In genomic region chr15:66937588-66937987, GRCh38 we compare ENCODE assay signal across 19 cellular contexts.
DNase-seq lines count a peak whose midpoint lies in the region; ATAC-seq and TF ChIP-seq lines count a peak whose summit lies in the region.
"Had no signal": no experiment of that assay in that cellular context is flagged by ENCODE, and none has a peak within 500 bp of the region (broad histone marks: within the 10 kb centered on the region; RNA-seq: fewer than 3 reads in every experiment).

No MANE protein-coding gene starts in this region.

- H3K4me3 Mint-ChIP-seq in endodermal cell = no peak overlapping the region
- H3K4me3 Mint-ChIP-seq: B cell; CD4-positive, CD25-positive, alpha-beta regulatory T cell; CD8-positive, alpha-beta T cell; GM23338; H9 had no signal

- TF ChIP-seq POLR2A in heart left ventricle (IDR thresholded peaks at IDR 0.05) (no peak), transverse colon (IDR thresholded peaks at IDR 0.05) (no peak)

- no peak for ATAC-seq in heart left ventricle
- ATAC-seq in HG02973 (IDR thresholded peaks at IDR 0.05; ENCODE audit: unreplicated experiment) = no peak
- no peak for ATAC-seq in GM21717 (IDR thresholded peaks at IDR 0.05; ENCODE audit: unreplicated experiment)
- ATAC-seq: CD8-positive, alpha-beta T cell; GM23338; HCT116 had no signal

- H3K4me1 Mint-ChIP-seq in endodermal cell = peaks cover 4% of the 10 kb centered on the region
- H3K4me1 Mint-ChIP-seq: B cell; CD4-positive, CD25-positive, alpha-beta regulatory T cell had no signal

- in situ Hi-C loops in transverse colon (cut with MboI; ENCODE audit: low pct_ligation_motif_present in 1 of 4, low pct_unique_long_range_greater_than_20kb in 1 of 4, low sequenced_read_pairs in 3 of 4) = loop anchor here in 1 of 4 donors (25.0 kb wide), 2 partner anchors 500 to 900 kb away; partner anchors contain the start of genes RNU6-1 and SKOR1

- H3K27ac ChIP-seq in heart left ventricle (no peak overlapping the region), HL-60 (replicated peaks) (peak overlapping the region; percentile 39), endodermal cell (ENCODE audit: low read depth, low read length) (no peak overlapping the region), transverse colon (no peak overlapping the region)
- H3K27ac ChIP-seq: 22Rv1, BLaER1, C4-2B had no signal

- peaks cover 18% of the 10 kb centered on the region for H3K36me3 Mint-ChIP-seq in endodermal cell (ENCODE audit: low read depth)
- H3K36me3 Mint-ChIP-seq: CD4-positive, CD25-positive, alpha-beta regulatory T cell; CD8-positive, alpha-beta T cell had no signal

- peaks cover 42% of the 10 kb centered on the region for H3K9me3 Mint-ChIP-seq in endodermal cell
- H3K9me3 Mint-ChIP-seq: CD8-positive, alpha-beta T cell had no signal

- no peak overlapping the region for H3K27ac Mint-ChIP-seq in endodermal cell
- H3K27ac Mint-ChIP-seq: B cell; CD4-positive, CD25-positive, alpha-beta regulatory T cell; CD8-positive, alpha-beta T cell; GM23338; H9 had no signal

- H3K4me1 ChIP-seq in heart left ventricle = peaks cover 0 to 28% (median 11%) of the 10 kb centered on the region in 12 donors
- no peaks in the 10 kb centered on the region for H3K4me1 ChIP-seq in endodermal cell (ENCODE audit: control insufficient read depth, insufficient read depth, low read length)
- H3K4me1 ChIP-seq in transverse colon = peaks cover 0 to 5% (median 2%) of the 10 kb centered on the region in 4 donors

- peaks cover 8% of the 10 kb centered on the region for H3K27me3 Mint-ChIP-seq in endodermal cell (ENCODE audit: insufficient read depth)
- H3K27me3 Mint-ChIP-seq: CD4-positive, CD25-positive, alpha-beta regulatory T cell had no signal

- H3K9ac ChIP-seq in endodermal cell (ENCODE audit: extremely low read depth, low read length, poor library complexity, severe bottlenecking) = no peak overlapping the region
- H3K9ac ChIP-seq: BLaER1 had no signal

- H3K27me3 ChIP-seq in heart left ventricle (no peaks in the 10 kb centered on the region), HL-60 (ENCODE audit: insufficient read depth, poor library complexity, severe bottlenecking) (no peaks in the 10 kb centered on the region), endodermal cell (ENCODE audit: control insufficient read depth, insufficient read depth, low read length, poor library complexity, severe bottlenecking) (no peaks in the 10 kb centered on the region), transverse colon (no peaks in the 10 kb centered on the region)
- H3K27me3 ChIP-seq: BLaER1 had no signal

- H3K4me3 ChIP-seq in heart left ventricle (no peak overlapping the region), HL-60 (replicated peaks; ENCODE audit: insufficient read depth, low read length) (no peak overlapping the region), endodermal cell (ENCODE audit: low read length) (no peak overlapping the region), transverse colon (no peak overlapping the region)
- H3K4me3 ChIP-seq: BLaER1, GM23338 had no signal

- intact Hi-C loops in cardiac septum (cut with DNase I) = no loop called here
- intact Hi-C loops in heart left ventricle (cut with DNase I) = no loop called here
- intact Hi-C loops in posterior vena cava (cut with DNase I) = no loop called here
- intact Hi-C loops in transverse colon (cut with DNase I; ENCODE audit: low total_unique reads) = no loop called here

- DNase-seq in cardiac septum (ENCODE audit: low spot score) (peak; percentile 20), heart left ventricle (no peak), HL-60 (ENCODE audit: low read depth in 1 of 2, low spot score in 1 of 2) (no peak), endodermal cell (peak; percentile 9), posterior vena cava (ENCODE audit: low spot score) (peak; percentile 3), transverse colon (no peak)
- DNase-seq: CD4-positive, CD25-positive, alpha-beta regulatory T cell; CD8-positive, alpha-beta T cell; DMS153; DND-41; H9 had no signal

- TF ChIP-seq EP300 in transverse colon (IDR thresholded peaks at IDR 0.05; ENCODE audit: low read depth) = no peak

- H3K36me3 ChIP-seq in heart left ventricle = no peaks in the 10 kb centered on the region
- H3K36me3 ChIP-seq in endodermal cell (ENCODE audit: control insufficient read depth, insufficient read depth, low read length) = peaks cover 4% of the 10 kb centered on the region
- H3K36me3 ChIP-seq in transverse colon = no peaks in the 10 kb centered on the region
- H3K36me3 ChIP-seq: BLaER1 had no signal

- peaks cover 0 to 23% (median 6%) of the 10 kb centered on the region in 12 donors for H3K9me3 ChIP-seq in heart left ventricle
- peaks cover 46% of the 10 kb centered on the region for H3K9me3 ChIP-seq in endodermal cell (ENCODE audit: control insufficient read depth, low read length)
- no peaks in the 10 kb centered on the region for H3K9me3 ChIP-seq in transverse colon

- WGBS in heart left ventricle, 4 donors = 87 to 99% (median 95%) methylated on average over 3 of the region's 3 CpGs
- 92 to 93% methylated on average over 3 of the region's 3 CpGs for WGBS in endodermal cell (ENCODE audit: insufficient coverage in 1 of 2, insufficient read length in 1 of 2), 2 experiments
- 82% methylated on average over 3 of the region's 3 CpGs; no CpG with 5 or more reads in 1 of the 2 donors for WGBS in transverse colon (ENCODE audit: low coverage in 1 of 2), 2 donors

- no peak for TF ChIP-seq CTCF in heart left ventricle (IDR thresholded peaks at IDR 0.05)
- no peak for TF ChIP-seq CTCF in HL-60 (IDR thresholded peaks at IDR 0.05; ENCODE audit: insufficient read depth, low read length)
- no peak for TF ChIP-seq CTCF in endodermal cell (conservative IDR thresholded peaks at IDR 0.05)
- TF ChIP-seq CTCF in transverse colon (IDR thresholded peaks at IDR 0.05) = no peak

Comparison
In these comparisons a context has a peak if more than half of its experiments do, and no peak if none do; other contexts are left out.
1. DNase-seq: peak in cardiac septum (single experiment), endodermal cell (single experiment) and posterior vena cava (single experiment); none in heart left ventricle (0 of 5), HL-60 (0 of 2) and transverse colon (single experiment).